In genomic region chr14:22482782-22483553, GRCh38 we compare ENCODE assay signal across 15 cellular contexts.
DNase-seq lines count a peak whose midpoint lies in the region; ATAC-seq and TF ChIP-seq lines count a peak whose summit lies in the region.
"Had no signal": no experiment of that assay in that cellular context is flagged by ENCODE, and none has a peak within 500 bp of the region (broad histone marks: within the 10 kb centered on the region; RNA-seq: fewer than 3 reads in every experiment).

No MANE protein-coding gene starts in this region.

- H3K4me3 Mint-ChIP-seq in activated T-cell treated with anti-CD3 and anti-CD28 coated beads, Interleukin-2, amount 50 U/mL, for 24 hours: peak overlapping the region; percentile 86
- H3K4me3 Mint-ChIP-seq in activated CD8-positive, alpha-beta T cell treated with anti-CD3 and anti-CD28 coated beads for 36 hours: peak overlapping the region; percentile 82
- H3K4me3 Mint-ChIP-seq in nephron: no peak overlapping the region

- H3K27me3 Mint-ChIP-seq in activated T-cell treated with anti-CD3 and anti-CD28 coated beads, Interleukin-2, amount 50 U/mL, for 24 hours: no peaks in the 10 kb centered on the region
- no peaks in the 10 kb centered on the region for H3K27me3 Mint-ChIP-seq in activated CD8-positive, alpha-beta T cell treated with anti-CD3 and anti-CD28 coated beads for 36 hours
- H3K27me3 Mint-ChIP-seq in nephron (ENCODE audit: low read depth): peaks cover 10% of the 10 kb centered on the region

- POLR2A ChIA-PET in activated CD8-positive, alpha-beta T cell treated with anti-CD3 and anti-CD28 coated beads for 36 hours (lab: Charles Lee): interaction anchor here (1.0 to 3.5 kb wide), 4 partner anchors 18 to 32 kb away, joined by 4 to 22 read pairs (median 8); no protein-coding TSS in a partner anchor

- H3K27me3 ChIP-seq in Loucy (ENCODE audit: insufficient read depth, low read length, poor library complexity, severe bottlenecking): no peaks in the 10 kb centered on the region

- H3K36me3 ChIP-seq in Loucy (ENCODE audit: insufficient read depth, low read length): peaks cover 42% of the 10 kb centered on the region; the same call in 1 of the 2 replicates
- H3K36me3 ChIP-seq: gastroesophageal sphincter had no signal

- peaks cover 100% of the 10 kb centered on the region for H3K79me2 ChIP-seq in Loucy (ENCODE audit: insufficient read depth, low read length)

- H3F3A ChIP-seq in Loucy (ENCODE audit: low read depth): no peaks in the 10 kb centered on the region

- peaks cover 20% of the 10 kb centered on the region for H4K20me1 ChIP-seq in Loucy (ENCODE audit: insufficient read depth, low read length, poor library complexity, severe bottlenecking)

- H3K4me1 ChIP-seq in Loucy (ENCODE audit: insufficient read depth, low read length, poor library complexity, severe bottlenecking): peaks cover 98% of the 10 kb centered on the region

- peaks cover 69% of the 10 kb centered on the region for H3K36me3 Mint-ChIP-seq in activated T-cell treated with anti-CD3 and anti-CD28 coated beads, Interleukin-2, amount 50 U/mL, for 24 hours (ENCODE audit: low read depth)
- H3K36me3 Mint-ChIP-seq in activated CD8-positive, alpha-beta T cell treated with anti-CD3 and anti-CD28 coated beads for 36 hours (ENCODE audit: low read depth): peaks cover 37% of the 10 kb centered on the region
- no peaks in the 10 kb centered on the region for H3K36me3 Mint-ChIP-seq in nephron (ENCODE audit: low read depth)

- H3K4me3 ChIP-seq in Loucy (ENCODE audit: low read length, poor library complexity, severe bottlenecking): peak overlapping the region; percentile 77
- H3K4me3 ChIP-seq: gastroesophageal sphincter had no signal

- peak overlapping the region; percentile 93 for H3K4me2 ChIP-seq in Loucy (ENCODE audit: low read depth, low read length, poor library complexity, severe bottlenecking)

- H3K4me1 Mint-ChIP-seq in activated T-cell treated with anti-CD3 and anti-CD28 coated beads, Interleukin-2, amount 50 U/mL, for 24 hours (ENCODE audit: low read depth): no peaks in the 10 kb centered on the region
- no peaks in the 10 kb centered on the region for H3K4me1 Mint-ChIP-seq in activated CD8-positive, alpha-beta T cell treated with anti-CD3 and anti-CD28 coated beads for 36 hours (ENCODE audit: low read depth)
- peaks cover 94% of the 10 kb centered on the region for H3K4me1 Mint-ChIP-seq in nephron

- peak overlapping the region; percentile 98 for H3K9ac ChIP-seq in Loucy (ENCODE audit: low read depth, low read length, poor library complexity, severe bottlenecking)

- H3K9me3 ChIP-seq in Loucy (ENCODE audit: insufficient read depth, low read depth, low read length): no peaks in the 10 kb centered on the region
- H3K9me3 ChIP-seq: gastroesophageal sphincter had no signal

- H2AFZ ChIP-seq in Loucy (ENCODE audit: low read length): no peak overlapping the region

- TF ChIP-seq CTCF in Loucy (conservative IDR thresholded peaks at IDR 0.05; ENCODE audit: low read length): no peak
- no peak for TF ChIP-seq CTCF in activated CD8-positive, alpha-beta T cell treated with anti-CD3 and anti-CD28 coated beads for 36 hours (IDR thresholded peaks at IDR 0.05)
- no peak for TF ChIP-seq CTCF in nephron (IDR thresholded peaks at IDR 0.05; ENCODE audit: unreplicated experiment in 3 of 3)

- CTCF ChIA-PET in activated CD8-positive, alpha-beta T cell treated with anti-CD3 and anti-CD28 coated beads for 36 hours (lab: Charles Lee): interaction anchor here (1.3 kb wide), 1 partner anchor 10 kb away, joined by 3 read pairs; no protein-coding TSS in a partner anchor

- intact Hi-C loops in activated CD8-positive, alpha-beta T cell treated with anti-CD3 and anti-CD28 coated beads for 36 hours (cut with micrococcal nuclease): no loop called here

- no peaks in the 10 kb centered on the region for H3K9me3 Mint-ChIP-seq in activated T-cell treated with anti-CD3 and anti-CD28 coated beads, Interleukin-2, amount 50 U/mL, for 24 hours
- no peaks in the 10 kb centered on the region for H3K9me3 Mint-ChIP-seq in activated CD8-positive, alpha-beta T cell treated with anti-CD3 and anti-CD28 coated beads for 36 hours
- H3K9me3 Mint-ChIP-seq in nephron: no peaks in the 10 kb centered on the region

- H3K27ac Mint-ChIP-seq in activated T-cell treated with anti-CD3 and anti-CD28 coated beads, Interleukin-2, amount 50 U/mL, for 24 hours: peak overlapping the region; percentile 92
- H3K27ac Mint-ChIP-seq in activated CD8-positive, alpha-beta T cell treated with anti-CD3 and anti-CD28 coated beads for 36 hours: peak overlapping the region; percentile 89
- peak overlapping the region in 2 of 3 experiments; percentile 89 to 91 for H3K27ac Mint-ChIP-seq in nephron
- H3K27ac Mint-ChIP-seq: progenitor cell of endocrine pancreas had no signal

- H3K9me2 ChIP-seq in Loucy (replicated peaks; ENCODE audit: low read depth, low read length): no peaks in the 10 kb centered on the region

- DNase-seq in activated T-cell treated with anti-CD3 and anti-CD28 coated beads, Interleukin-2, amount 50 U/mL, for 24 hours: no peak
- no peak for DNase-seq in activated T-cell treated with anti-CD3 and anti-CD28 coated beads, Interleukin-2, amount 50 U/mL, for 48 hours
- no peak for DNase-seq in activated CD8-positive, alpha-beta T cell treated with anti-CD3 and anti-CD28 coated beads for 36 hours
- DNase-seq in NCI-H748 (lab: John Stamatoyannopoulos, UW; ENCODE audit: unreplicated experiment): no peak
- DNase-seq in activated effector memory CD4-positive, alpha-beta T cell treated with Interleukin-2 at 50 U/mL for 16 hours: no peak
- DNase-seq: activated gamma-delta T cell, DMS153, NCI-H187, NCI-H69, SHP77 treated with DMSO at 0.1 percent for 48 hours had no signal

- ATAC-seq in activated CD8-positive, alpha-beta T cell treated with anti-CD3 and anti-CD28 coated beads for 36 hours: no peak
- ATAC-seq in HG02571 (IDR thresholded peaks at IDR 0.05; ENCODE audit: unreplicated experiment): no peak
- ATAC-seq: gastroesophageal sphincter had no signal

Comparison
In these comparisons a context has a peak if more than half of its experiments do, and no peak if none do; other contexts are left out.
1. H3K4me3 Mint-ChIP-seq: peak in activated T-cell treated with anti-CD3 and anti-CD28 coated beads, Interleukin-2, amount 50 U/mL, for 24 hours (single experiment) and activated CD8-positive, alpha-beta T cell treated with anti-CD3 and anti-CD28 coated beads for 36 hours (single experiment); none in nephron (0 of 3).
2. Peak in every context shown above with its lines, with median percentiles within 50 percentile points of each other: H3K27ac Mint-ChIP-seq.